22 cellular contexts compared by ENCODE assay signal in genomic region chr14:74260525-74261233, GRCh38. TPM values are rescaled to one million over a fixed set of nuclear protein-coding genes. Genes with fewer than 3 reads are reported as not detected.
DNase-seq lines count a peak whose midpoint lies in the region; ATAC-seq, FAIRE-seq and TF ChIP-seq lines count a peak whose summit lies in the region.
"Had no signal": no experiment of that assay in that cellular context is flagged by ENCODE, and none has a peak within 500 bp of the region (broad histone marks: within the 10 kb centered on the region; RNA-seq: fewer than 3 reads in every experiment).

No MANE protein-coding gene starts in this region.

- H3K9me3 ChIP-seq in HepG2 (ENCODE audit: low read length), result no peaks in the 10 kb centered on the region
- H3K9me3 ChIP-seq in right lobe of liver, result no peaks in the 10 kb centered on the region
- no peaks in the 10 kb centered on the region for H3K9me3 ChIP-seq in K562 (replicated peaks; ENCODE audit: control insufficient read depth, insufficient read depth, low read depth, low read length)
- no peaks in the 10 kb centered on the region for H3K9me3 ChIP-seq in neuronal stem cell (replicated peaks in 1 of 2; ENCODE audit: control insufficient read depth in 2 of 2, insufficient read depth in 1 of 2, low read depth in 1 of 2, low read length in 2 of 2)
- no peaks in the 10 kb centered on the region for H3K9me3 ChIP-seq in esophagus squamous epithelium
- H3K9me3 ChIP-seq: Caco-2 had no signal

- in situ Hi-C loops in HepG2 (cut with HindIII; ENCODE audit: extremely low pct_ligation_motif_present, low pct_unique_long_range_greater_than_20kb) (no loop called here), K562 (cut with MboI) (no loop called here)

- TF ChIP-seq CTCF in HepG2 (CRISPR knock-in tag; IDR thresholded peaks at IDR 0.05) (no peak), right lobe of liver (IDR thresholded peaks at IDR 0.05) (no peak), K562 (IDR thresholded peaks at IDR 0.05 in 2 of 3, conservative IDR thresholded peaks at IDR 0.05 in 1 of 3; ENCODE audit: insufficient read depth in 2 of 3, low read depth in 1 of 3, low read length in 3 of 3) (no peak), type B pancreatic cell (conservative IDR thresholded peaks at IDR 0.05) (no peak), esophagus squamous epithelium (IDR thresholded peaks at IDR 0.05) (no peak)

- no peak overlapping the region for H2BK15ac ChIP-seq in neuronal stem cell (ENCODE audit: low read length)

- peak overlapping the region; percentile 86 for H2AK5ac ChIP-seq in neuronal stem cell (ENCODE audit: low read depth, low read length)

- H3K9me1 ChIP-seq in K562 (ENCODE audit: control insufficient read depth, insufficient read depth, low read length), result no peaks in the 10 kb centered on the region

- H4K91ac ChIP-seq in neuronal stem cell (ENCODE audit: low read depth, low read length, poor library complexity), result no peak overlapping the region

- H4K8ac ChIP-seq in neuronal stem cell (ENCODE audit: low read depth, low read length), result no peak overlapping the region

- BruUV-seq in HepG2 (replicated peaks; lab: Mats Ljungman, UMichigan) (no TSS peak), K562 (replicated peaks; lab: Mats Ljungman, UMichigan) (no TSS peak)

- H3K4ac ChIP-seq in neuronal stem cell (ENCODE audit: low read length), result peak overlapping the region; percentile 30

- H3K79me2 ChIP-seq in HepG2 (ENCODE audit: insufficient read depth, low read length), result no peaks in the 10 kb centered on the region
- H3K79me2 ChIP-seq in K562 (ENCODE audit: control insufficient read depth, insufficient read depth, low read length), result no peaks in the 10 kb centered on the region

- peak overlapping the region; percentile 59 for H3K4me3 Mint-ChIP-seq in type B pancreatic cell
- H3K4me3 Mint-ChIP-seq: CD8-positive, alpha-beta T cell; GM23338; H9 had no signal

- H3K36me3 Mint-ChIP-seq in type B pancreatic cell, result no peaks in the 10 kb centered on the region
- H3K36me3 Mint-ChIP-seq: CD8-positive, alpha-beta T cell had no signal

- peaks cover 1% of the 10 kb centered on the region for H3K79me1 ChIP-seq in neuronal stem cell (ENCODE audit: low read depth, low read length)

- no peak for FAIRE-seq in HepG2 (lab: Jason Lieb, UNC)
- FAIRE-seq in K562 (lab: Jason Lieb, UNC), result no peak
- FAIRE-seq: G401.6, GM12892 had no signal

- no peak overlapping the region for H3K27ac ChIP-seq in HepG2 (ENCODE audit: extremely low read length, insufficient read depth, low read length)
- no peak overlapping the region for H3K27ac ChIP-seq in right lobe of liver
- no peak overlapping the region for H3K27ac ChIP-seq in K562 (ENCODE audit: extremely low read depth, low read depth, low read length)
- no peak overlapping the region for H3K27ac ChIP-seq in neuronal stem cell (replicated peaks; ENCODE audit: low read length)
- no peak overlapping the region for H3K27ac ChIP-seq in esophagus squamous epithelium

- no peaks in the 10 kb centered on the region for H4K20me1 ChIP-seq in HepG2 (ENCODE audit: insufficient read depth, low read length)
- no peaks in the 10 kb centered on the region; the same call in 1 of the 2 replicates for H4K20me1 ChIP-seq in K562 (replicated peaks; ENCODE audit: control insufficient read depth, insufficient read depth, low read length)

- H3K18ac ChIP-seq in neuronal stem cell (ENCODE audit: low read length), result peak overlapping the region; percentile 7

- 51% methylated on average over 21 of the region's 29 CpGs for WGBS in HepG2 (ENCODE audit: low lambda C conversion rate)
- WGBS in right lobe of liver (ENCODE audit: insufficient coverage, low coverage, low lambda C conversion rate, missing lambda C conversion rate), result 86% methylated on average over 13 of the region's 29 CpGs
- 14% methylated on average over 23 of the region's 29 CpGs for WGBS in K562 (ENCODE audit: insufficient coverage, low coverage, missing lambda C conversion rate)
- no CpG with 5 or more reads among the region's 29 CpGs for WGBS in neuronal stem cell (ENCODE audit: extremely low coverage in 2 of 2, insufficient read length in 2 of 2, insufficient replicate concordance in 1 of 2), 2 donors
- WGBS in esophagus squamous epithelium, 2 donors, result 89 to 91% methylated on average over 15 to 25 of the region's 29 CpGs

- CTCF ChIA-PET in HepG2 (lab: Yijun Ruan, JAX; ENCODE audit: low intra/inter-chr PET ratio, low total read pairs), result no interaction called here
- CTCF ChIA-PET in K562 (lab: Yijun Ruan, JAX; ENCODE audit: low intra/inter-chr PET ratio), result no interaction called here

- H3K23ac ChIP-seq in neuronal stem cell (ENCODE audit: low read depth, low read length, poor library complexity), result peak overlapping the region; percentile 17

- no peak for TF ChIP-seq POLR2A in HepG2 (IDR thresholded peaks at IDR 0.05; ENCODE audit: insufficient read depth in 1 of 2, low read depth in 2 of 2, low read length in 2 of 2)
- no peak for TF ChIP-seq POLR2A in right lobe of liver (IDR thresholded peaks at IDR 0.05)
- no peak for TF ChIP-seq POLR2A in K562 (conservative IDR thresholded peaks at IDR 0.05)
- no peak for TF ChIP-seq POLR2A in esophagus squamous epithelium (IDR thresholded peaks at IDR 0.05)

- H2AFZ ChIP-seq in HepG2 (ENCODE audit: low read length), result no peak overlapping the region
- H2AFZ ChIP-seq in K562 (ENCODE audit: low read depth, low read length), result no peak overlapping the region
- H2AFZ ChIP-seq in neuronal stem cell (ENCODE audit: low read length), result no peak overlapping the region
- H2AFZ ChIP-seq: GM23338 had no signal

- ATAC-seq in HepG2 (0 out of 3 replicates have a peak, but pooled peaks have one; percentile 8), right lobe of liver (no peak), K562 (no peak), GM21515 (IDR thresholded peaks at IDR 0.05; ENCODE audit: unreplicated experiment) (no peak)
- ATAC-seq: CD8-positive, alpha-beta T cell; GM23338; HCT116 had no signal

- H3K9ac ChIP-seq in HepG2 (ENCODE audit: insufficient read depth, low read depth, low read length) (no peak overlapping the region), K562 (ENCODE audit: insufficient read depth in 1 of 2, low read depth in 2 of 2, low read length in 2 of 2) (no peak overlapping the region), neuronal stem cell (ENCODE audit: low read depth, low read length, poor library complexity) (no peak overlapping the region)

- POLR2A ChIA-PET in HepG2 (lab: Yijun Ruan, JAX), result no interaction called here
- POLR2A ChIA-PET in K562 (lab: Yijun Ruan, JAX), result interaction anchor here (0.6 to 0.7 kb wide), 2 partner anchors 27 to 66 kb away, joined by 3 read pairs; no protein-coding TSS in a partner anchor

- H2BK120ac ChIP-seq in neuronal stem cell (ENCODE audit: low read depth, low read length), result no peak overlapping the region

- H3K4me1 ChIP-seq in HepG2 (ENCODE audit: insufficient read depth, low read length) (peaks cover 19% of the 10 kb centered on the region), right lobe of liver (peaks cover 0 to 14% (median 4%) of the 10 kb centered on the region in 4 donors), K562 (replicated peaks in 1 of 2; ENCODE audit: control insufficient read depth in 2 of 2, insufficient read depth in 2 of 2, low read length in 2 of 2) (peaks cover 0 to 18% of the 10 kb centered on the region in 2 experiments; a peak in 2 of 5 replicates), neuronal stem cell (ENCODE audit: control insufficient read depth in 2 of 2, insufficient read depth in 1 of 2, low read depth in 1 of 2, low read length in 2 of 2) (peaks cover 3 to 4% of the 10 kb centered on the region in 2 donors), esophagus squamous epithelium (peaks cover 0 to 42% (median 23%) of the 10 kb centered on the region in 3 donors)

- H3K27me3 Mint-ChIP-seq in type B pancreatic cell, result peaks cover 30% of the 10 kb centered on the region

- H3K14ac ChIP-seq in neuronal stem cell (ENCODE audit: low read length), result no peak overlapping the region

- intact Hi-C loops in HepG2 (cut with micrococcal nuclease; ENCODE audit: unreplicated experiment) (no loop called here), right lobe of liver (cut with DNase I) (no loop called here), K562 (cut with micrococcal nuclease) (no loop called here), esophagus squamous epithelium (cut with DNase I) (no loop called here)

- TF ChIP-seq RAD21 in HepG2 (CRISPR knock-in tag; IDR thresholded peaks at IDR 0.05) (no peak), K562 (CRISPR knock-in tag; conservative IDR thresholded peaks at IDR 0.05 in 1 of 2, IDR thresholded peaks at IDR 0.05 in 1 of 2) (no peak)

- H3K27ac Mint-ChIP-seq in type B pancreatic cell, result no peak overlapping the region
- H3K27ac Mint-ChIP-seq: CD8-positive, alpha-beta T cell; GM23338 had no signal

- H2BK5ac ChIP-seq in neuronal stem cell (ENCODE audit: low read length), result peak overlapping the region; percentile 62

- H3K4me3 ChIP-seq in HepG2 (replicated peaks in 1 of 3; ENCODE audit: insufficient read depth in 1 of 3, low read depth in 2 of 3, low read length in 3 of 3) (no peak overlapping the region), right lobe of liver (no peak overlapping the region), K562 (no peak overlapping the region), neuronal stem cell (ENCODE audit: low read length in 2 of 2) (no peak overlapping the region), esophagus squamous epithelium (no peak overlapping the region)
- H3K4me3 ChIP-seq: GM23338 had no signal

- peaks cover 9 to 61% of the 10 kb centered on the region in 2 experiments; a peak in 4 of 5 replicates for H3K27me3 ChIP-seq in HepG2 (ENCODE audit: control insufficient read depth in 1 of 2, insufficient read depth in 2 of 2, low read length in 2 of 2)
- no peaks in the 10 kb centered on the region for H3K27me3 ChIP-seq in right lobe of liver
- H3K27me3 ChIP-seq in K562 (ENCODE audit: control insufficient read depth in 2 of 2, insufficient read depth in 2 of 2, low read length in 2 of 2), result peaks cover 9 to 39% of the 10 kb centered on the region in 2 experiments; a peak in 4 of 5 replicates
- peaks cover 2 to 85% (median 23%) of the 10 kb centered on the region in 3 experiments for H3K27me3 ChIP-seq in neuronal stem cell (ENCODE audit: control insufficient read depth in 3 of 3, insufficient read depth in 3 of 3, low read depth in 1 of 3, low read length in 3 of 3)
- H3K27me3 ChIP-seq in esophagus squamous epithelium, result peaks cover 0 to 19% (median 0%) of the 10 kb centered on the region in 4 donors

- peak overlapping the region; percentile 35 for H2BK12ac ChIP-seq in neuronal stem cell (ENCODE audit: low read length)

- H3K36me3 ChIP-seq in HepG2 (replicated peaks in 1 of 2; ENCODE audit: control insufficient read depth in 1 of 2, insufficient read depth in 2 of 2, low read length in 2 of 2) (no peaks in the 10 kb centered on the region), right lobe of liver (no peaks in the 10 kb centered on the region), K562 (ENCODE audit: control insufficient read depth, insufficient read depth, low read length) (no peaks in the 10 kb centered on the region), neuronal stem cell (replicated peaks in 1 of 2; ENCODE audit: control insufficient read depth in 2 of 2, insufficient read depth in 2 of 2, low read length in 2 of 2) (no peaks in the 10 kb centered on the region), esophagus squamous epithelium (no peaks in the 10 kb centered on the region)

- DNase-seq in HepG2 (ENCODE audit: low spot score), result no peak
- no peak for DNase-seq in right lobe of liver
- DNase-seq in K562 (ENCODE audit: extremely low read depth in 1 of 4, low spot score in 3 of 4), result no peak
- DNase-seq in neuronal stem cell (ENCODE audit: low spot score), result no peak
- no peak for DNase-seq in type B pancreatic cell (ENCODE audit: extremely low spot score, unreplicated experiment)
- no peak for DNase-seq in esophagus squamous epithelium (lab: John Stamatoyannopoulos, UW)
- no peak for DNase-seq in SW 1271 (lab: John Stamatoyannopoulos, UW)
- DNase-seq: C1 segment of cervical spinal cord; Caco-2; CD8-positive, alpha-beta T cell; DMS153; DND-41; H9 had no signal

- no peak overlapping the region for H3K4me2 ChIP-seq in HepG2 (ENCODE audit: low read depth, low read length)
- H3K4me2 ChIP-seq in K562 (ENCODE audit: insufficient read depth, low read length), result no peak overlapping the region
- no peak overlapping the region for H3K4me2 ChIP-seq in neuronal stem cell (ENCODE audit: insufficient read depth, low read length, poor library complexity, severe bottlenecking)
- H3K4me2 ChIP-seq: GM23338 had no signal

- TF ChIP-seq EP300 in HepG2 (IDR thresholded peaks at IDR 0.05; ENCODE audit: low read depth in 2 of 2, low read length in 2 of 2) (no peak), HepG2 (CRISPR knock-in tag; IDR thresholded peaks at IDR 0.05; ENCODE audit: borderline replicate concordance) (no peak), K562 (IDR thresholded peaks at IDR 0.05; ENCODE audit: low read length) (no peak)

- no peaks in the 10 kb centered on the region for H3K4me1 Mint-ChIP-seq in type B pancreatic cell (ENCODE audit: unreplicated experiment)

- no peaks in the 10 kb centered on the region for H3K9me3 Mint-ChIP-seq in type B pancreatic cell
- H3K9me3 Mint-ChIP-seq: CD8-positive, alpha-beta T cell; GM23338; H9 had no signal

RNA-seq across cellular contexts. Expression of gene VSX2, which starts 21.4 kb away (rescaled TPM):
- not detected in 2 replicates for total RNA-seq in HepG2 (2016; rRNA removed; fragmentation: Illumina TruSeq; extraction: Trizol)
- not detected in 2 replicates for total RNA-seq in HepG2 (2016; cell fraction: cytosol; rRNA removed; fragmentation: Illumina TruSeq; extraction: Trizol; ENCODE audit: low read depth)
- total RNA-seq in HepG2 (2016; cell fraction: insoluble cytoplasmic fraction; rRNA removed; fragmentation: Illumina TruSeq; extraction: Trizol), result not detected in 2 replicates
- not detected in 2 replicates for total RNA-seq in HepG2 (2016; cell fraction: membrane; rRNA removed; fragmentation: Illumina TruSeq; extraction: Trizol)
- not detected in 2 replicates for total RNA-seq in HepG2 (2016; cell fraction: nucleus; rRNA removed; fragmentation: Illumina TruSeq; extraction: Trizol)
- 0.03 and 0.05 TPM in 2 replicates for polyA plus RNA-seq in HepG2 (2011; rRNA removed)
- polyA plus RNA-seq in HepG2 (2011; cell fraction: cytosol; rRNA removed), result 0.01 and 0.03 TPM in 2 replicates
- not detected in 2 replicates for polyA plus RNA-seq in HepG2 (2011; cell fraction: nucleus; rRNA removed)
- polyA plus RNA-seq in HepG2 (2012), result not detected in 2 replicates
- polyA plus RNA-seq in HepG2 (2016; cell fraction: cytosol; fragmentation: Illumina TruSeq; extraction: Trizol; ENCODE audit: low read depth), result not detected in 2 replicates
- polyA plus RNA-seq in HepG2 (2016; cell fraction: insoluble cytoplasmic fraction; fragmentation: Illumina TruSeq; extraction: Trizol; ENCODE audit: low read depth), result not detected in 2 replicates
- not detected in 2 replicates for polyA plus RNA-seq in HepG2 (2016; cell fraction: membrane; fragmentation: Illumina TruSeq; extraction: Trizol; ENCODE audit: low read depth)
- not detected in 2 replicates for polyA plus RNA-seq in HepG2 (2016; cell fraction: nucleus; fragmentation: Illumina TruSeq; extraction: Trizol; ENCODE audit: insufficient read depth, low read depth)
- polyA minus RNA-seq in HepG2 (2011; rRNA and poly(A)+ RNA removed; ENCODE audit: low replicate concordance), result not detected in 2 replicates
- polyA minus RNA-seq in HepG2 (2011; cell fraction: cytosol; rRNA and poly(A)+ RNA removed), result not detected in 2 replicates
- polyA minus RNA-seq in HepG2 (2011; cell fraction: nucleus; rRNA and poly(A)+ RNA removed), result not detected in 2 replicates
- total RNA-seq in right lobe of liver, result not detected
- total RNA-seq in K562 (2011; cell fraction: chromatin; rRNA removed; ENCODE audit: low replicate concordance), result not detected in 2 replicates
- not detected in 2 replicates for total RNA-seq in K562 (2011; cell fraction: nucleolus; rRNA removed)
- total RNA-seq in K562 (2011; cell fraction: nucleoplasm; rRNA removed), result not detected in 2 replicates
- total RNA-seq in K562 (2014; rRNA removed), result not detected in 2 replicates
- total RNA-seq in K562 (2014; rRNA removed; fragmentation: Illumina TruSeq; extraction: Trizol), result not detected in 2 replicates
- not detected in 2 replicates for total RNA-seq in K562 (2015; rRNA removed; fragmentation: Illumina TruSeq; extraction: Trizol)
- 0.04 TPM in 1 of 2 replicates, not detected in the other for total RNA-seq in K562 (2021)
- polyA plus RNA-seq in K562 (2011; rRNA removed), result not detected in 2 replicates
- polyA plus RNA-seq in K562 (2011; cell fraction: cytosol; rRNA removed), result not detected in 2 replicates
- polyA plus RNA-seq in K562 (2011; cell fraction: nucleus; rRNA removed), result not detected in 2 replicates
- not detected in 2 replicates for polyA plus RNA-seq in K562 (2012)
- not detected in 2 replicates for polyA plus RNA-seq in K562 (2014; fragmentation: Illumina TruSeq; extraction: Trizol)
- polyA plus RNA-seq in K562 (2014; fragmentation: Nextera tagmentation; extraction: Ambion mirVana), result not detected
- not detected in 2 replicates for polyA plus RNA-seq in K562 (2014; rRNA removed)
- not detected in 2 replicates for polyA minus RNA-seq in K562 (2011; rRNA and poly(A)+ RNA removed)
- polyA minus RNA-seq in K562 (2011; cell fraction: cytosol; rRNA and poly(A)+ RNA removed), result not detected in 2 replicates
- polyA minus RNA-seq in K562 (2011; cell fraction: nucleus; rRNA and poly(A)+ RNA removed), result not detected in 2 replicates
- 0.53 TPM for polyA plus RNA-seq in neuronal stem cell (2013, experiment 1 of 2)
- polyA plus RNA-seq in neuronal stem cell (2013, experiment 2 of 2), result 0.50 TPM
- total RNA-seq in type B pancreatic cell (ENCODE audit: low replicate concordance), result 0.12 TPM in 1 of 2 replicates, not detected in the other
- not detected for total RNA-seq in esophagus squamous epithelium
- total RNA-seq: A172; A673; Caco-2; CD8-positive, alpha-beta T cell; H4; H9 had no signal
- polyA plus RNA-seq: BJ had no signal

RNA-seq across cellular contexts. Expression of gene ABCD4, which starts 42.1 kb away (rescaled TPM):
- 20.4 and 47.5 TPM in 2 replicates for total RNA-seq in HepG2 (2016; rRNA removed; fragmentation: Illumina TruSeq; extraction: Trizol)
- total RNA-seq in HepG2 (2016; cell fraction: cytosol; rRNA removed; fragmentation: Illumina TruSeq; extraction: Trizol; ENCODE audit: low read depth), result 28.8 and 29.9 TPM in 2 replicates
- 18.8 and 49.0 TPM in 2 replicates for total RNA-seq in HepG2 (2016; cell fraction: insoluble cytoplasmic fraction; rRNA removed; fragmentation: Illumina TruSeq; extraction: Trizol)
- total RNA-seq in HepG2 (2016; cell fraction: membrane; rRNA removed; fragmentation: Illumina TruSeq; extraction: Trizol), result 37.8 and 42.0 TPM in 2 replicates
- total RNA-seq in HepG2 (2016; cell fraction: nucleus; rRNA removed; fragmentation: Illumina TruSeq; extraction: Trizol), result 64.6 and 79.8 TPM in 2 replicates
- 50.5 and 54.8 TPM in 2 replicates for polyA plus RNA-seq in HepG2 (2011; rRNA removed)
- 23.5 and 24.1 TPM in 2 replicates for polyA plus RNA-seq in HepG2 (2011; cell fraction: cytosol; rRNA removed)
- 367 and 381 TPM in 2 replicates for polyA plus RNA-seq in HepG2 (2011; cell fraction: nucleus; rRNA removed)
- polyA plus RNA-seq in HepG2 (2012), result 59.8 and 65.6 TPM in 2 replicates
- 15.6 and 18.9 TPM in 2 replicates for polyA plus RNA-seq in HepG2 (2016; cell fraction: cytosol; fragmentation: Illumina TruSeq; extraction: Trizol; ENCODE audit: low read depth)
- 17.4 and 22.9 TPM in 2 replicates for polyA plus RNA-seq in HepG2 (2016; cell fraction: insoluble cytoplasmic fraction; fragmentation: Illumina TruSeq; extraction: Trizol; ENCODE audit: low read depth)
- polyA plus RNA-seq in HepG2 (2016; cell fraction: membrane; fragmentation: Illumina TruSeq; extraction: Trizol; ENCODE audit: low read depth), result 25.5 and 30.1 TPM in 2 replicates
- polyA plus RNA-seq in HepG2 (2016; cell fraction: nucleus; fragmentation: Illumina TruSeq; extraction: Trizol; ENCODE audit: insufficient read depth, low read depth), result 170 and 201 TPM in 2 replicates
- polyA minus RNA-seq in HepG2 (2011; rRNA and poly(A)+ RNA removed; ENCODE audit: low replicate concordance), result 46.5 and 77.5 TPM in 2 replicates
- 7.6 and 8.8 TPM in 2 replicates for polyA minus RNA-seq in HepG2 (2011; cell fraction: cytosol; rRNA and poly(A)+ RNA removed)
- 135 and 152 TPM in 2 replicates for polyA minus RNA-seq in HepG2 (2011; cell fraction: nucleus; rRNA and poly(A)+ RNA removed)
- 10 to 100 TPM; 20.3 to 39.3 (median 32.2) TPM for total RNA-seq in right lobe of liver
- 138 and 248 TPM in 2 replicates for total RNA-seq in K562 (2011; cell fraction: chromatin; rRNA removed; ENCODE audit: low replicate concordance)
- 114 and 119 TPM in 2 replicates for total RNA-seq in K562 (2011; cell fraction: nucleolus; rRNA removed)
- 128 and 188 TPM in 2 replicates for total RNA-seq in K562 (2011; cell fraction: nucleoplasm; rRNA removed)
- total RNA-seq in K562 (2014; rRNA removed), result 13.2 and 14.8 TPM in 2 replicates
- 8.2 and 8.4 TPM in 2 replicates for total RNA-seq in K562 (2014; rRNA removed; fragmentation: Illumina TruSeq; extraction: Trizol)
- 9.5 and 11.2 TPM in 2 replicates for total RNA-seq in K562 (2015; rRNA removed; fragmentation: Illumina TruSeq; extraction: Trizol)
- total RNA-seq in K562 (2021), result 16.4 and 17.2 TPM in 2 replicates
- polyA plus RNA-seq in K562 (2011; rRNA removed), result 12.4 and 16.6 TPM in 2 replicates
- 7.9 and 12.2 TPM in 2 replicates for polyA plus RNA-seq in K562 (2011; cell fraction: cytosol; rRNA removed)
- 109 and 125 TPM in 2 replicates for polyA plus RNA-seq in K562 (2011; cell fraction: nucleus; rRNA removed)
- polyA plus RNA-seq in K562 (2012), result 11.9 and 27.3 TPM in 2 replicates
- polyA plus RNA-seq in K562 (2014; fragmentation: Illumina TruSeq; extraction: Trizol), result 13.8 and 14.5 TPM in 2 replicates
- 1 to 10 TPM; 3.5 to 5.5 TPM for polyA plus RNA-seq in K562 (2014; fragmentation: Nextera tagmentation; extraction: Ambion mirVana)
- polyA plus RNA-seq in K562 (2014; rRNA removed), result 15.7 and 22.9 TPM in 2 replicates
- 14.6 and 15.0 TPM in 2 replicates for polyA minus RNA-seq in K562 (2011; rRNA and poly(A)+ RNA removed)
- 7.5 and 7.9 TPM in 2 replicates for polyA minus RNA-seq in K562 (2011; cell fraction: cytosol; rRNA and poly(A)+ RNA removed)
- 33.4 and 40.4 TPM in 2 replicates for polyA minus RNA-seq in K562 (2011; cell fraction: nucleus; rRNA and poly(A)+ RNA removed)
- polyA plus RNA-seq in neuronal stem cell (2013, experiment 1 of 2), result 53.7 TPM
- polyA plus RNA-seq in neuronal stem cell (2013, experiment 2 of 2), result 51.3 TPM
- total RNA-seq in type B pancreatic cell (ENCODE audit: low replicate concordance), result 60.5 and 92.6 TPM in 2 replicates
- total RNA-seq in esophagus squamous epithelium, result 10 to 100 TPM; 20.7 to 32.2 (median 23.2) TPM

Comparison
In these comparisons a context has a peak if more than half of its experiments do, and no peak if none do; other contexts are left out.
1. Of the 241 proteins assayed by ChIP-seq in both HepG2 and K562: peak only in HepG2: none; only in K562: ZNF263; in both: none; in neither: 240.